In genomic region chr17:41002814-41003213, GRCh38 we compare ENCODE assay signal across 29 cellular contexts. TPM values are rescaled to one million over a fixed set of nuclear protein-coding genes. Genes with fewer than 3 reads are reported as not detected.
DNase-seq lines count a peak whose midpoint lies in the region; TF ChIP-seq lines count a peak whose summit lies in the region.
"Had no signal": no experiment of that assay in that cellular context is flagged by ENCODE, and none has a peak within 500 bp of the region (broad histone marks: within the 10 kb centered on the region; RNA-seq: fewer than 3 reads in every experiment).

No MANE protein-coding gene starts in this region.

- no peaks in the 10 kb centered on the region for H3K4me1 ChIP-seq in breast epithelium
- peaks cover 0 to 25% (median 4%) of the 10 kb centered on the region in 3 donors for H3K4me1 ChIP-seq in esophagus squamous epithelium
- peaks cover 34% of the 10 kb centered on the region for H3K4me1 ChIP-seq in skeletal muscle satellite cell (ENCODE audit: control insufficient read depth, insufficient read depth, low read length)
- H3K4me1 ChIP-seq: upper lobe of left lung had no signal

- H3K27me3 Mint-ChIP-seq in MCF 10A (ENCODE audit: insufficient read depth, unreplicated experiment), result no peaks in the 10 kb centered on the region

- H3K4me3 Mint-ChIP-seq in MCF 10A (ENCODE audit: unreplicated experiment), result no peak overlapping the region
- H3K4me3 Mint-ChIP-seq: activated T-cell treated with anti-CD3 and anti-CD28 coated beads, Interleukin-2, amount 50 U/mL, for 24 hours; naive thymus-derived CD4-positive, alpha-beta T cell had no signal

- H3K4me3 ChIP-seq in breast epithelium (no peak overlapping the region), esophagus squamous epithelium (no peak overlapping the region), skeletal muscle satellite cell (ENCODE audit: low read length) (no peak overlapping the region)
- H3K4me3 ChIP-seq: upper lobe of left lung had no signal

- CTCF ChIA-PET in MCF 10A (lab: Yijun Ruan, JAX), result no interaction called here

- H3K27ac ChIP-seq in breast epithelium (no peak overlapping the region), esophagus squamous epithelium (peak overlapping the region in 3 of 4 donors; percentile 33 to 78 (median 62))
- H3K27ac ChIP-seq: upper lobe of left lung had no signal

- BruUV-seq in MCF 10A (replicated peaks; lab: Mats Ljungman, UMichigan), result no TSS peak

- H3K9ac ChIP-seq in skeletal muscle satellite cell (ENCODE audit: low read depth, low read length), result no peak overlapping the region

- no peaks in the 10 kb centered on the region for H3K36me3 ChIP-seq in breast epithelium
- H3K36me3 ChIP-seq in esophagus squamous epithelium, result no peaks in the 10 kb centered on the region
- H3K36me3 ChIP-seq in skeletal muscle satellite cell (ENCODE audit: insufficient read depth, low read length), result no peaks in the 10 kb centered on the region
- H3K36me3 ChIP-seq: upper lobe of left lung had no signal

- intact Hi-C loops in MCF 10A (cut with micrococcal nuclease), result no loop called here
- intact Hi-C loops in breast epithelium (cut with DNase I; ENCODE audit: low total_unique reads), result no loop called here
- intact Hi-C loops in esophagus squamous epithelium (cut with DNase I), result no loop called here

- H3K27ac Mint-ChIP-seq in MCF 10A (ENCODE audit: low read depth, unreplicated experiment), result no peak overlapping the region
- H3K27ac Mint-ChIP-seq: activated T-cell treated with anti-CD3 and anti-CD28 coated beads, Interleukin-2, amount 50 U/mL, for 24 hours; naive thymus-derived CD4-positive, alpha-beta T cell had no signal

- H3K27me3 ChIP-seq in breast epithelium, result no peaks in the 10 kb centered on the region
- peaks cover 0 to 24% (median 0%) of the 10 kb centered on the region in 4 donors for H3K27me3 ChIP-seq in esophagus squamous epithelium
- no peaks in the 10 kb centered on the region for H3K27me3 ChIP-seq in skeletal muscle satellite cell (ENCODE audit: control insufficient read depth, insufficient read depth, low read length)
- H3K27me3 ChIP-seq: upper lobe of left lung had no signal

- peaks cover 18% of the 10 kb centered on the region for H3K4me1 Mint-ChIP-seq in MCF 10A (ENCODE audit: insufficient read depth, unreplicated experiment)
- H3K4me1 Mint-ChIP-seq: naive thymus-derived CD4-positive, alpha-beta T cell had no signal

- no peaks in the 10 kb centered on the region for H3K9me3 Mint-ChIP-seq in MCF 10A (ENCODE audit: unreplicated experiment)
- H3K9me3 Mint-ChIP-seq: activated T-cell treated with anti-CD3 and anti-CD28 coated beads, Interleukin-2, amount 50 U/mL, for 24 hours had no signal

- peak overlapping the region; percentile 34 for H3K4me2 ChIP-seq in skeletal muscle satellite cell (ENCODE audit: low read length)

- H3K9me3 ChIP-seq in breast epithelium, result no peaks in the 10 kb centered on the region
- H3K9me3 ChIP-seq in esophagus squamous epithelium, result no peaks in the 10 kb centered on the region
- no peaks in the 10 kb centered on the region for H3K9me3 ChIP-seq in skeletal muscle satellite cell (replicated peaks; ENCODE audit: low read length)
- H3K9me3 ChIP-seq: upper lobe of left lung had no signal

- POLR2A ChIA-PET in MCF 10A (lab: Yijun Ruan, JAX), result no interaction called here

- 24 to 32% methylated on average over 5 of the region's 5 CpGs for WGBS in esophagus squamous epithelium, 2 donors

- no peak for TF ChIP-seq CTCF in MCF 10A (IDR thresholded peaks at IDR 0.05; ENCODE audit: unreplicated experiment)
- TF ChIP-seq CTCF in breast epithelium (IDR thresholded peaks at IDR 0.05), result no peak
- no peak for TF ChIP-seq CTCF in esophagus squamous epithelium (IDR thresholded peaks at IDR 0.05)

- TF ChIP-seq POLR2A in breast epithelium (IDR thresholded peaks at IDR 0.05) (no peak), esophagus squamous epithelium (IDR thresholded peaks at IDR 0.05) (no peak)

- DNase-seq in MCF 10A (ENCODE audit: unreplicated experiment) (peak; percentile 50), breast epithelium (ENCODE audit: low spot score in 2 of 2) (no peak), RKO (ENCODE audit: low spot score) (peak; percentile 58), esophagus squamous epithelium (lab: John Stamatoyannopoulos, UW) (no peak), D341Med (ENCODE audit: low spot score) (no peak), hepatic stellate cell (ENCODE audit: low spot score) (no peak)
- no peak for DNase-seq in stimulated activated CD4-positive, alpha-beta T cell treated with anti-CD3 and anti-CD28 coated beads, Interleukin-4, amount 100 ng/mL, for 24 hours
- DNase-seq: activated CD4-positive, alpha-beta T cell treated with anti-CD3 and anti-CD28 coated beads for 1 hour; activated naive CD4-positive, alpha-beta T cell treated with anti-CD3 and anti-CD28 coated beads, Interleukin-2, amount 50 U/mL, for 16 hours; activated T-cell treated with anti-CD3 and anti-CD28 coated beads, Interleukin-2, amount 50 U/mL, for 24 hours; cerebellar nuclear complex; effector CD4-positive, alpha-beta T cell; Karpas-422; left colon; naive thymus-derived CD4-positive, alpha-beta T cell; NCI-H1048; NCI-H2081; NCI-H446; stimulated activated CD4-positive, alpha-beta T cell treated with anti-CD3 and anti-CD28 coated beads, Interleukin-15, amount 100 ng/mL, for 24 hours; stimulated activated CD8-positive, alpha-beta memory T cell treated with anti-CD3 and anti-CD28 coated beads, Interleukin-4, amount 100 ng/mL, for 48 hours; upper lobe of left lung had no signal

- no peaks in the 10 kb centered on the region for H3K36me3 Mint-ChIP-seq in MCF 10A (ENCODE audit: insufficient read depth, unreplicated experiment)
- H3K36me3 Mint-ChIP-seq: naive thymus-derived CD4-positive, alpha-beta T cell had no signal

RNA-seq across cellular contexts. Expression of gene KRTAP3-2, which starts 3.1 kb away (rescaled TPM):
- not detected in 2 replicates for total RNA-seq in MCF 10A (2022)
- not detected for total RNA-seq in breast epithelium
- under 1 TPM in 1 of 4 donors, not detected in 3; 0.57 TPM for total RNA-seq in esophagus squamous epithelium
- not detected in 2 replicates for total RNA-seq in skeletal muscle satellite cell (2012; rRNA removed)
- total RNA-seq: Daoy; H4; HT1080; left colon; mesenteric fat pad; naive thymus-derived CD4-positive, alpha-beta T cell; osteocyte; SK-MEL-5; T-helper 1 cell treated with Interleukin-12 subunit alpha and Interleukin-12 subunit beta and Interleukin-4 antibody, amounts not matched to agents 30 ng/mL and 1 ng/mL, for 36 hours; upper lobe of left lung had no signal

RNA-seq across cellular contexts. Expression of gene KRTAP3-1, which starts 6.1 kb away (rescaled TPM):
- total RNA-seq in MCF 10A (2022) (not detected in 2 replicates), breast epithelium (not detected), esophagus squamous epithelium (not detected)
- total RNA-seq in skeletal muscle satellite cell (2012; rRNA removed), result not detected in 2 replicates
- total RNA-seq: Daoy; H4; HT1080; left colon; mesenteric fat pad; naive thymus-derived CD4-positive, alpha-beta T cell; osteocyte; SK-MEL-5; T-helper 1 cell treated with Interleukin-12 subunit alpha and Interleukin-12 subunit beta and Interleukin-4 antibody, amounts not matched to agents 30 ng/mL and 1 ng/mL, for 36 hours; upper lobe of left lung had no signal

RNA-seq across cellular contexts. Expression of gene KRTAP3-3, which starts 8.8 kb away (rescaled TPM):
- total RNA-seq in MCF 10A (2022), result not detected in 2 replicates
- not detected for total RNA-seq in breast epithelium
- not detected for total RNA-seq in esophagus squamous epithelium
- not detected in 2 replicates for total RNA-seq in skeletal muscle satellite cell (2012; rRNA removed)
- total RNA-seq: Daoy; H4; HT1080; left colon; mesenteric fat pad; naive thymus-derived CD4-positive, alpha-beta T cell; osteocyte; SK-MEL-5; T-helper 1 cell treated with Interleukin-12 subunit alpha and Interleukin-12 subunit beta and Interleukin-4 antibody, amounts not matched to agents 30 ng/mL and 1 ng/mL, for 36 hours; upper lobe of left lung had no signal

RNA-seq across cellular contexts. Expression of gene KRT40, which starts 18.7 kb away (rescaled TPM):
- total RNA-seq in MCF 10A (2022), result not detected in 2 replicates
- under 1 TPM in 1 of 3 donors, not detected in 2; 0.29 TPM for total RNA-seq in breast epithelium
- total RNA-seq in esophagus squamous epithelium, result under 1 TPM in 1 of 4 donors, not detected in 3; 0.19 TPM
- total RNA-seq in skeletal muscle satellite cell (2012; rRNA removed), result not detected in 2 replicates
- total RNA-seq: Daoy; H4; HT1080; mesenteric fat pad; naive thymus-derived CD4-positive, alpha-beta T cell; osteocyte; SK-MEL-5; T-helper 1 cell treated with Interleukin-12 subunit alpha and Interleukin-12 subunit beta and Interleukin-4 antibody, amounts not matched to agents 30 ng/mL and 1 ng/mL, for 36 hours had no signal

RNA-seq across cellular contexts. Expression of gene KRTAP1-5, which starts 24.2 kb away (rescaled TPM):
- not detected in 2 replicates for total RNA-seq in MCF 10A (2022)
- total RNA-seq in breast epithelium, result not detected
- not detected for total RNA-seq in esophagus squamous epithelium
- 2.0 and 3.5 TPM in 2 replicates for total RNA-seq in skeletal muscle satellite cell (2012; rRNA removed)
- total RNA-seq: Daoy; HT1080; left colon; mesenteric fat pad; naive thymus-derived CD4-positive, alpha-beta T cell; osteocyte; SK-MEL-5; T-helper 1 cell treated with Interleukin-12 subunit alpha and Interleukin-12 subunit beta and Interleukin-4 antibody, amounts not matched to agents 30 ng/mL and 1 ng/mL, for 36 hours; upper lobe of left lung had no signal

Comparison
In these comparisons a context has a peak if more than half of its experiments do, and no peak if none do; other contexts are left out.
1. DNase-seq: peak in MCF 10A (single experiment) and RKO (single experiment); none in breast epithelium (0 of 2), esophagus squamous epithelium (single experiment), D341Med (single experiment), hepatic stellate cell (single experiment) and stimulated activated CD4-positive, alpha-beta T cell treated with anti-CD3 and anti-CD28 coated beads, Interleukin-4, amount 100 ng/mL, for 24 hours (single experiment).
2. H3K27ac ChIP-seq: peak in esophagus squamous epithelium (3 of 4); none in breast epithelium (0 of 2).